In the genomic region with DNA sequence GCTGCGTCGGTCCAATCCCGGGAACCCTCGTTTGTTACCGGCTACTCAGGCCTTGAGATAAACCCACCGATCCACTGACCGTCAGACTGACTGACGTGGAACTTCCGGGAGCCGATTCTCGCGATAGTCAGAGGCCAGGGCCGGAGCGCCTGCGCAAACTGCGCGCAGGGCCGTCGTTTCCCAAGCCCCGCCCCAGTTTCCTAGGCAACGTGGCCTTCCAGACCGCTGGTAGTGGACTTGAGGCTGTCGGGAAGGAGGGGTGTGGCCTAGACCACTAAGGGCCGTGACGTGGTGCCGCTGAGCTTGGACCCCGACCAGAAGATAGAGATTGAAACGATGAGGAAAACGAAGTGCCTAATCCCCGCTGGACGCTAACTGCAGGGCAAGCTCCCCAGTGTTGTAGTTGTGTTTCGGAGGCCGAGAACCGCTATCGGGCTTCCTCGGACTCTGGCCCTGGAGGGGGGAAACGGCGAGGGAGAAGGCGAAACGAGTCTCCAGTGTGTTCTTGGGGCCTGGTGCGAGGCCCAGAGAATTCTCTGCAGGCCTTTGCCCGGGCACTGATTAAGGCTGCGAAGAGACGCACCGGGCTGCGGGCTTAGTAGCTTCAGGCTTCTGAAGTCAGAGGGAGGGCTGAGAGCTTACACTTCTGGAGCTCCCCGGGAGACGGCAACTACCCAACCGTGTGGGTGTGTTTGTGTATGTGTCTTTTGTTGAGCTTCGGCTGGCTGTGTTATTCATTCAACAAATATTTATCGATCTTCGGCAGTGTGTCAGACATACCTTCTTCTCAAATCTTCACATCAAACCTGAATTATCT, we compare ENCODE assay signal across 1 cellular context.
TF ChIP-seq lines count a peak whose summit lies in the region.

A gene (minus strand): TSS at position 96 of the 817 bp plus-strand sequence. CDS start 97 bp downstream, outside the sequence.

TF ChIP-seq in HepG2, 621 proteins besides CTCF, POLR2A, EP300 and RAD21 (continued from another document and continues in another):
- TF ChIP-seq, protein P1, sequence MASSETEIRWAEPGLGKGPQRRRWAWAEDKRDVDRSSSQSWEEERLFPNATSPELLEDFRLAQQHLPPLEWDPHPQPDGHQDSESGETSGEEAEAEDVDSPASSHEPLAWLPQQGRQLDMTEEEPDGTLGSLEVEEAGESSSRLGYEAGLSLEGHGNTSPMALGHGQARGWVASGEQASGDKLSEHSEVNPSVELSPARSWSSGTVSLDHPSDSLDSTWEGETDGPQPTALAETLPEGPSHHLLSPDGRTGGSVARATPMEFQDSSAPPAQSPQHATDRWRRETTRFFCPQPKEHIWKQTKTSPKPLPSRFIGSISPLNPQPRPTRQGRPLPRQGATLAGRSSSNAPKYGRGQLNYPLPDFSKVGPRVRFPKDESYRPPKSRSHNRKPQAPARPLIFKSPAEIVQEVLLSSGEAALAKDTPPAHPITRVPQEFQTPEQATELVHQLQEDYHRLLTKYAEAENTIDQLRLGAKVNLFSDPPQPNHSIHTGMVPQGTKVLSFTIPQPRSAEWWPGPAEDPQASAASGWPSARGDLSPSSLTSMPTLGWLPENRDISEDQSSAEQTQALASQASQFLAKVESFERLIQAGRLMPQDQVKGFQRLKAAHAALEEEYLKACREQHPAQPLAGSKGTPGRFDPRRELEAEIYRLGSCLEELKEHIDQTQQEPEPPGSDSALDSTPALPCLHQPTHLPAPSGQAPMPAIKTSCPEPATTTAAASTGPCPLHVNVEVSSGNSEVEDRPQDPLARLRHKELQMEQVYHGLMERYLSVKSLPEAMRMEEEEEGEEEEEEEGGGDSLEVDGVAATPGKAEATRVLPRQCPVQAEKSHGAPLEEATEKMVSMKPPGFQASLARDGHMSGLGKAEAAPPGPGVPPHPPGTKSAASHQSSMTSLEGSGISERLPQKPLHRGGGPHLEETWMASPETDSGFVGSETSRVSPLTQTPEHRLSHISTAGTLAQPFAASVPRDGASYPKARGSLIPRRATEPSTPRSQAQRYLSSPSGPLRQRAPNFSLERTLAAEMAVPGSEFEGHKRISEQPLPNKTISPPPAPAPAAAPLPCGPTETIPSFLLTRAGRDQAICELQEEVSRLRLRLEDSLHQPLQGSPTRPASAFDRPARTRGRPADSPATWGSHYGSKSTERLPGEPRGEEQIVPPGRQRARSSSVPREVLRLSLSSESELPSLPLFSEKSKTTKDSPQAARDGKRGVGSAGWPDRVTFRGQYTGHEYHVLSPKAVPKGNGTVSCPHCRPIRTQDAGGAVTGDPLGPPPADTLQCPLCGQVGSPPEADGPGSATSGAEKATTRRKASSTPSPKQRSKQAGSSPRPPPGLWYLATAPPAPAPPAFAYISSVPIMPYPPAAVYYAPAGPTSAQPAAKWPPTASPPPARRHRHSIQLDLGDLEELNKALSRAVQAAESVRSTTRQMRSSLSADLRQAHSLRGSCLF (CRISPR knock-in tag; IDR thresholded peaks at IDR 0.05; ENCODE audit: borderline replicate concordance): no peak
- TF ChIP-seq ZSCAN30 (CRISPR knock-in tag; IDR thresholded peaks at IDR 0.05) (no peak), SOX5 (CRISPR knock-in tag; IDR thresholded peaks at IDR 0.05; ENCODE audit: borderline replicate concordance) (0 out of 2 replicates have a peak, but pooled peaks have one; percentile 8), MYNN (CRISPR knock-in tag; IDR thresholded peaks at IDR 0.05; ENCODE audit: low read depth) (peak; percentile 32; the same call in 1 of the 2 replicates), ERF (CRISPR knock-in tag; IDR thresholded peaks at IDR 0.05) (peak; percentile 81), NFIB (CRISPR knock-in tag; IDR thresholded peaks at IDR 0.05; ENCODE audit: borderline replicate concordance) (no peak), ZNF775 (CRISPR knock-in tag; IDR thresholded peaks at IDR 0.05; ENCODE audit: borderline replicate concordance) (no peak), ZBTB7A (CRISPR knock-in tag; IDR thresholded peaks at IDR 0.05) (peak; percentile 70; the same call in 1 of the 2 replicates), FOXK1 (CRISPR knock-in tag; IDR thresholded peaks at IDR 0.05; ENCODE audit: borderline replicate concordance, low read depth) (peak; percentile 57; the same call in 1 of the 2 replicates), GZF1 (CRISPR knock-in tag; IDR thresholded peaks at IDR 0.05) (peak; percentile 47; the same call in 1 of the 2 replicates), IRF2 (CRISPR knock-in tag; IDR thresholded peaks at IDR 0.05) (peak; percentile 22), THAP11 (CRISPR knock-in tag; IDR thresholded peaks at IDR 0.05) (peak; percentile 89), ATF7 (IDR thresholded peaks at IDR 0.05) (no peak), ATF7 (CRISPR knock-in tag; IDR thresholded peaks at IDR 0.05) (no peak; the same call in 1 of the 2 replicates), HDAC1 (CRISPR knock-in tag; IDR thresholded peaks at IDR 0.05) (peak; percentile 68), ZFX (CRISPR knock-in tag; IDR thresholded peaks at IDR 0.05; ENCODE audit: low read depth) (peak; percentile 98), ZNF382 (CRISPR knock-in tag; IDR thresholded peaks at IDR 0.05; ENCODE audit: borderline replicate concordance) (no peak), SOX6 (IDR thresholded peaks at IDR 0.05) (no peak), SOX6 (CRISPR knock-in tag; IDR thresholded peaks at IDR 0.05) (peak; percentile 25), PAF1 (CRISPR knock-in tag; IDR thresholded peaks at IDR 0.05) (no peak), GATAD1 (CRISPR knock-in tag; IDR thresholded peaks at IDR 0.05) (peak; percentile 92), KDM3A (CRISPR knock-in tag; IDR thresholded peaks at IDR 0.05; ENCODE audit: low read depth) (no peak; the same call in 1 of the 2 replicates), ZNF136 (CRISPR knock-in tag; IDR thresholded peaks at IDR 0.05; ENCODE audit: low read depth) (no peak), NCOA1 (CRISPR knock-in tag; IDR thresholded peaks at IDR 0.05) (0 out of 2 replicates have a peak, but pooled peaks have one; percentile 9), ZNF274 (CRISPR knock-in tag; IDR thresholded peaks at IDR 0.05) (no peak), ZNF292 (CRISPR knock-in tag; IDR thresholded peaks at IDR 0.05; ENCODE audit: borderline replicate concordance, low read depth) (peak; percentile 14; the same call in 1 of the 2 replicates), GTF2F1 (IDR thresholded peaks at IDR 0.05; ENCODE audit: low read length) (no peak; the same call in 1 of the 2 replicates), XBP1 (CRISPR knock-in tag; IDR thresholded peaks at IDR 0.05) (peak; percentile 33; the same call in 1 of the 2 replicates), MZF1 (CRISPR knock-in tag; IDR thresholded peaks at IDR 0.05; ENCODE audit: borderline replicate concordance) (peak; percentile 71; the same call in 1 of the 2 replicates), ZNF3 (CRISPR knock-in tag; IDR thresholded peaks at IDR 0.05) (peak; percentile 94), ZSCAN9 (CRISPR knock-in tag; IDR thresholded peaks at IDR 0.05; ENCODE audit: borderline replicate concordance) (peak; percentile 81; the same call in 1 of the 2 replicates), SRY (CRISPR knock-in tag; IDR thresholded peaks at IDR 0.05) (peak; percentile 25; the same call in 1 of the 2 replicates), ZFP90 (CRISPR knock-in tag; IDR thresholded peaks at IDR 0.05; ENCODE audit: borderline replicate concordance) (peak; percentile 80; the same call in 1 of the 2 replicates), XRCC5 (optimal IDR thresholded peaks at IDR 0.05; ENCODE audit: low read length) (peak; percentile 47), HOXD1 (CRISPR knock-in tag; IDR thresholded peaks at IDR 0.05) (peak; percentile 59; the same call in 1 of the 2 replicates), ZNF850 (CRISPR knock-in tag; conservative IDR thresholded peaks at IDR 0.05) (0 out of 2 replicates have a peak, but pooled peaks have one; percentile 14), FOXO1 (CRISPR knock-in tag; IDR thresholded peaks at IDR 0.05) (no peak), HNRNPUL1 (IDR thresholded peaks at IDR 0.05; ENCODE audit: low read depth, low read length) (no peak), U2AF2 (IDR thresholded peaks at IDR 0.05; ENCODE audit: low read depth, low read length) (0 out of 2 replicates have a peak, but pooled peaks have one; percentile 66), TARDBP (CRISPR knock-in tag; IDR thresholded peaks at IDR 0.05) (peak; percentile 7; the same call in 1 of the 2 replicates), ZNF562 (CRISPR knock-in tag; IDR thresholded peaks at IDR 0.05; ENCODE audit: borderline replicate concordance) (no peak), KAT7 (CRISPR knock-in tag; IDR thresholded peaks at IDR 0.05; ENCODE audit: borderline replicate concordance) (peak; percentile 93; the same call in 1 of the 2 replicates), ZNF781 (CRISPR knock-in tag; IDR thresholded peaks at IDR 0.05; ENCODE audit: borderline replicate concordance, not compliant biosample characterization) (peak; percentile 90), KMT2A (CRISPR knock-in tag; IDR thresholded peaks at IDR 0.05) (peak; percentile 93), ZNF891 (CRISPR knock-in tag; IDR thresholded peaks at IDR 0.05) (peak; percentile 79; the same call in 1 of the 2 replicates), MED8 (CRISPR knock-in tag; IDR thresholded peaks at IDR 0.05; ENCODE audit: insufficient replicate concordance) (peak; percentile 54)
- TF ChIP-seq, protein P2, sequence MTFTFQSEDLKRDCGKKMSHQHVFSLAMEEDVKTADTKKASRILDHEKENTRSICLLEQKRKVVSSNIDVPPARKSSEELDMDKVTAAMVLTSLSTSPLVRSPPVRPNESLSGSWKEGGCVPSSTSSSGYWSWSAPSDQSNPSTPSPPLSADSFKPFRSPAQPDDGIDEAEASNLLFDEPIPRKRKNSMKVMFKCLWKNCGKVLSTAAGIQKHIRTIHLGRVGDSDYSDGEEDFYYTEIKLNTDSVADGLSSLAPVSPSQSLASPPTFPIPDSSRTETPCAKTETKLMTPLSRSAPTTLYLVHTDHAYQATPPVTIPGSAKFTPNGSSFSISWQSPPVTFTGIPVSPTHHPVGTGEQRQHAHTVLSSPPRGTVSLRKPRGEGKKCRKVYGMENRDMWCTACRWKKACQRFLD (CRISPR knock-in tag; IDR thresholded peaks at IDR 0.05; ENCODE audit: borderline replicate concordance): peak; percentile 45; the same call in 1 of the 2 replicates
- TF ChIP-seq, protein P3, sequence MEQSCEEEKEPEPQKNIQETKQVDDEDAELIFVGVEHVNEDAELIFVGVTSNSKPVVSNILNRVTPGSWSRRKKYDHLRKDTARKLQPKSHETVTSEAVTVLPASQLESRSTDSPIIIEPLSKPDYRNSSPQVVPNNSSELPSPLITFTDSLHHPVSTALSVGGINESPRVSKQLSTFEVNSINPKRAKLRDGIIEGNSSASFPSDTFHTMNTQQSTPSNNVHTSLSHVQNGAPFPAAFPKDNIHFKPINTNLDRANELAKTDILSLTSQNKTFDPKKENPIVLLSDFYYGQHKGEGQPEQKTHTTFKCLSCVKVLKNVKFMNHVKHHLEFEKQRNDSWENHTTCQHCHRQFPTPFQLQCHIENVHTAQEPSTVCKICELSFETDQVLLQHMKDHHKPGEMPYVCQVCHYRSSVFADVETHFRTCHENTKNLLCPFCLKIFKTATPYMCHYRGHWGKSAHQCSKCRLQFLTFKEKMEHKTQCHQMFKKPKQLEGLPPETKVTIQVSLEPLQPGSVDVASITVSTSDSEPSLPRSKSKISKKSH (CRISPR knock-in tag; IDR thresholded peaks at IDR 0.05; ENCODE audit: borderline replicate concordance): 0 out of 2 replicates have a peak, but pooled peaks have one; percentile 29
- TF ChIP-seq, protein P4, sequence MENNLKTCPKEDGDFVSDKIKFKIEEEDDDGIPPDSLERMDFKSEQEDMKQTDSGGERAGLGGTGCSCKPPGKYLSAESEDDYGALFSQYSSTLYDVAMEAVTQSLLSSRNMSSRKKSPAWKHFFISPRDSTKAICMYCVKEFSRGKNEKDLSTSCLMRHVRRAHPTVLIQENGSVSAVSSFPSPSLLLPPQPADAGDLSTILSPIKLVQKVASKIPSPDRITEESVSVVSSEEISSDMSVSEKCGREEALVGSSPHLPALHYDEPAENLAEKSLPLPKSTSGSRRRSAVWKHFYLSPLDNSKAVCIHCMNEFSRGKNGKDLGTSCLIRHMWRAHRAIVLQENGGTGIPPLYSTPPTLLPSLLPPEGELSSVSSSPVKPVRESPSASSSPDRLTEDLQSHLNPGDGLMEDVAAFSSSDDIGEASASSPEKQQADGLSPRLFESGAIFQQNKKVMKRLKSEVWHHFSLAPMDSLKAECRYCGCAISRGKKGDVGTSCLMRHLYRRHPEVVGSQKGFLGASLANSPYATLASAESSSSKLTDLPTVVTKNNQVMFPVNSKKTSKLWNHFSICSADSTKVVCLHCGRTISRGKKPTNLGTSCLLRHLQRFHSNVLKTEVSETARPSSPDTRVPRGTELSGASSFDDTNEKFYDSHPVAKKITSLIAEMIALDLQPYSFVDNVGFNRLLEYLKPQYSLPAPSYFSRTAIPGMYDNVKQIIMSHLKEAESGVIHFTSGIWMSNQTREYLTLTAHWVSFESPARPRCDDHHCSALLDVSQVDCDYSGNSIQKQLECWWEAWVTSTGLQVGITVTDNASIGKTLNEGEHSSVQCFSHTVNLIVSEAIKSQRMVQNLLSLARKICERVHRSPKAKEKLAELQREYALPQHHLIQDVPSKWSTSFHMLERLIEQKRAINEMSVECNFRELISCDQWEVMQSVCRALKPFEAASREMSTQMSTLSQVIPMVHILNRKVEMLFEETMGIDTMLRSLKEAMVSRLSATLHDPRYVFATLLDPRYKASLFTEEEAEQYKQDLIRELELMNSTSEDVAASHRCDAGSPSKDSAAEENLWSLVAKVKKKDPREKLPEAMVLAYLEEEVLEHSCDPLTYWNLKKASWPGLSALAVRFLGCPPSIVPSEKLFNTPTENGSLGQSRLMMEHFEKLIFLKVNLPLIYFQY (CRISPR knock-in tag; IDR thresholded peaks at IDR 0.05; ENCODE audit: borderline replicate concordance): 0 out of 2 replicates have a peak, but pooled peaks have one; percentile 23
- TF ChIP-seq, protein P5, sequence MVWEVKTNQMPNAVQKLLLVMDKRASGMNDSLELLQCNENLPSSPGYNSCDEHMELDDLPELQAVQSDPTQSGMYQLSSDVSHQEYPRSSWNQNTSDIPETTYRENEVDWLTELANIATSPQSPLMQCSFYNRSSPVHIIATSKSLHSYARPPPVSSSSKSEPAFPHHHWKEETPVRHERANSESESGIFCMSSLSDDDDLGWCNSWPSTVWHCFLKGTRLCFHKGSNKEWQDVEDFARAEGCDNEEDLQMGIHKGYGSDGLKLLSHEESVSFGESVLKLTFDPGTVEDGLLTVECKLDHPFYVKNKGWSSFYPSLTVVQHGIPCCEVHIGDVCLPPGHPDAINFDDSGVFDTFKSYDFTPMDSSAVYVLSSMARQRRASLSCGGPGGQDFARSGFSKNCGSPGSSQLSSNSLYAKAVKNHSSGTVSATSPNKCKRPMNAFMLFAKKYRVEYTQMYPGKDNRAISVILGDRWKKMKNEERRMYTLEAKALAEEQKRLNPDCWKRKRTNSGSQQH (CRISPR knock-in tag; IDR thresholded peaks at IDR 0.05; ENCODE audit: low read depth): peak; percentile 78
- TF ChIP-seq, protein P6, sequence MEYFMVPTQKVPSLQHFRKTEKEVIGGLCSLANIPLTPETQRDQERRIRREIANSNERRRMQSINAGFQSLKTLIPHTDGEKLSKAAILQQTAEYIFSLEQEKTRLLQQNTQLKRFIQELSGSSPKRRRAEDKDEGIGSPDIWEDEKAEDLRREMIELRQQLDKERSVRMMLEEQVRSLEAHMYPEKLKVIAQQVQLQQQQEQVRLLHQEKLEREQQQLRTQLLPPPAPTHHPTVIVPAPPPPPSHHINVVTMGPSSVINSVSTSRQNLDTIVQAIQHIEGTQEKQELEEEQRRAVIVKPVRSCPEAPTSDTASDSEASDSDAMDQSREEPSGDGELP (IDR thresholded peaks at IDR 0.05; ENCODE audit: borderline replicate concordance, low read depth): peak; percentile 26; the same call in 1 of the 2 replicates
